ENCODE assay signal across 8 cellular contexts in genomic region chr20:22691369-22692118, GRCh38.
DNase-seq lines count a peak whose midpoint lies in the region; ATAC-seq and TF ChIP-seq lines count a peak whose summit lies in the region.

No MANE protein-coding gene starts in this region.

- TF ChIP-seq CTCF in Peyer's patch (IDR thresholded peaks at IDR 0.05) (peak in 5 of 6 experiments; percentile 52 to 88 (median 83)), osteoblast (IDR thresholded peaks at IDR 0.05; ENCODE audit: extremely low read depth, low read depth, low read length) (peak; percentile 84), transverse colon (IDR thresholded peaks at IDR 0.05) (peak; percentile 87 to 89 (median 88))

- no peak for TF ChIP-seq EP300 in transverse colon (IDR thresholded peaks at IDR 0.05; ENCODE audit: low read depth)

- peak; percentile 84 for ATAC-seq in GM21723 (IDR thresholded peaks at IDR 0.05; ENCODE audit: unreplicated experiment)

- intact Hi-C loops in transverse colon (cut with DNase I; ENCODE audit: low total_unique reads), result loop anchor here (10.0 kb wide), 1 partner anchor 553 kb away; no protein-coding TSS in a partner anchor

- H3K27ac ChIP-seq in Peyer's patch (no peak overlapping the region), osteoblast (ENCODE audit: low read depth, low read length) (no peak overlapping the region), transverse colon (no peak overlapping the region)

- TF ChIP-seq POLR2A in Peyer's patch (IDR thresholded peaks at IDR 0.05), result no peak
- no peak for TF ChIP-seq POLR2A in transverse colon (IDR thresholded peaks at IDR 0.05)

- no peaks in the 10 kb centered on the region for H3K79me2 ChIP-seq in osteoblast (ENCODE audit: insufficient read depth, low read length)

- peak overlapping the region; percentile 79 for H3K4me2 ChIP-seq in osteoblast (ENCODE audit: insufficient read depth, low read length)

- no peaks in the 10 kb centered on the region for H3K27me3 ChIP-seq in Peyer's patch
- no peaks in the 10 kb centered on the region for H3K27me3 ChIP-seq in osteoblast (ENCODE audit: insufficient read depth, low read length)
- no peaks in the 10 kb centered on the region for H3K27me3 ChIP-seq in transverse colon

- H2AFZ ChIP-seq in osteoblast (ENCODE audit: low read length), result peak overlapping the region; percentile 96

- no peaks in the 10 kb centered on the region for H4K20me1 ChIP-seq in osteoblast (ENCODE audit: insufficient read depth, low read length)

- H3K4me3 ChIP-seq in Peyer's patch (no peak overlapping the region), osteoblast (ENCODE audit: insufficient read depth, low read length) (peak overlapping the region; percentile 45), transverse colon (no peak overlapping the region)

- DNase-seq in DMS153 (lab: John Stamatoyannopoulos, UW), result peak; percentile 71
- peak; percentile 63 for DNase-seq in LHCN-M2 (ENCODE audit: low read depth)
- DNase-seq in Peyer's patch, result peak; percentile 27 to 80 (median 66)
- DNase-seq in activated effector memory CD4-positive, alpha-beta T cell treated with anti-CD3 and anti-CD28 coated beads, Interleukin-2, amount 50 U/mL, for 16 hours, result peak; percentile 76
- DNase-seq in glomerular visceral epithelial cell (ENCODE audit: extremely low spot score), result peak; percentile 81
- peak; percentile 90 for DNase-seq in osteoblast (ENCODE audit: insufficient read length, low spot score, missing footprints)
- peak; percentile 73 for DNase-seq in transverse colon

- 32 to 70% methylated on average over 4 to 25 of the region's 25 CpGs for WGBS in transverse colon (ENCODE audit: low coverage in 1 of 2), 2 donors

- in situ Hi-C loops in transverse colon (cut with MboI; ENCODE audit: low pct_ligation_motif_present in 1 of 4, low pct_unique_long_range_greater_than_20kb in 1 of 4, low sequenced_read_pairs in 3 of 4), result loop anchor here in 3 of 4 donors (5.0 to 25.0 kb wide), 5 partner anchors 546 to 921 kb away; partner anchors contain the start of gene CST9 (in 1 of the 3)

- H3K9me3 ChIP-seq in Peyer's patch, result no peaks in the 10 kb centered on the region
- H3K9me3 ChIP-seq in osteoblast (ENCODE audit: low read depth, low read length), result no peaks in the 10 kb centered on the region
- no peaks in the 10 kb centered on the region for H3K9me3 ChIP-seq in transverse colon

- H3K4me1 ChIP-seq in Peyer's patch (no peaks in the 10 kb centered on the region), osteoblast (ENCODE audit: insufficient read depth, low read length) (no peaks in the 10 kb centered on the region), transverse colon (peaks cover 3 to 5% (median 4%) of the 10 kb centered on the region in 4 donors)

- H3K36me3 ChIP-seq in Peyer's patch (no peaks in the 10 kb centered on the region), osteoblast (ENCODE audit: insufficient read depth, low read length) (no peaks in the 10 kb centered on the region), transverse colon (no peaks in the 10 kb centered on the region)
